9 cellular contexts compared by ENCODE assay signal in the genomic region with DNA sequence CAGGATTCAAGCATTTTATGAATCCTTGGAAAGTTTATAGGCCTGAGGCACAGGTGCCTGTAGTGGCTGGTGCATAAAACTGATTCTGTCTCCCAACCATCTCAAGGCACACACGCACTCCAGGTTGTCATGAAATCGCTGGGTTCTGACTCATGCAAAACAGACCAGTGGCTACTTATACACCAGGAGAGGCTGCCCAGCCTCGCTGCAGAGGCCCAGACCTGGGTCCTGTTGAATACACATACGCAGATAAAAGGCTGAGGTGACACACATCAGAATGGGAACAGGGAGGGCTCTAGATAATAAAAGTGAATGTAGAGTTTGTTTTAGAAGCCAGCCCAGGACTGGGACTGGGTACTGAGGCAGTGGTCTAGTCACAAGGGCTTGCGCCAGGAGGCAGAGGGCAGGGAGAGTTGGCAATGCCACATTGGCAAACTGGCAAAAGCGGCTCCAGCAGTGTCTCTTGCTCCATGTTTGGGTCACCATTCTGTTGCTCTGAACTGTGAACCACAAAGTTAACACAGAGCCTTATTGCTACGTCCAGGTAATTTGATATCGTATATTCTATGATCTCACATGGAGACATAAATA. TPM values are rescaled to one million over a fixed set of nuclear protein-coding genes. Genes with fewer than 3 reads are reported as not detected.
DNase-seq lines count a peak whose midpoint lies in the region; ATAC-seq and TF ChIP-seq lines count a peak whose summit lies in the region.
"Had no signal": no experiment of that assay in that cellular context is flagged by ENCODE, and none has a peak within 500 bp of the region (broad histone marks: within the 10 kb centered on the region; RNA-seq: fewer than 3 reads in every experiment).

No MANE protein-coding gene starts in this region.

- no peaks in the 10 kb centered on the region for H3K36me3 ChIP-seq in hepatocyte (replicated peaks; ENCODE audit: insufficient read depth, low read depth)

- 91% methylated on average over 8 of the region's 8 CpGs for WGBS in hepatocyte (ENCODE audit: low lambda C conversion rate, missing lambda C conversion rate)

- TF ChIP-seq POLR2A in GM18505 (IDR thresholded peaks at IDR 0.05; ENCODE audit: borderline replicate concordance, extremely low read depth, insufficient read depth, insufficient read length) = no peak

- peaks cover 5% of the 10 kb centered on the region for H3K4me1 ChIP-seq in hepatocyte (ENCODE audit: insufficient read depth)

- no peaks in the 10 kb centered on the region for H4K20me1 ChIP-seq in hepatocyte (ENCODE audit: insufficient read depth, poor library complexity, severe bottlenecking)

- H3K4me3 ChIP-seq in WI38 (ENCODE audit: low read depth, low read length) (peak overlapping the region; percentile 82), hepatocyte (peak overlapping the region; percentile 59), skin epidermis (peak overlapping the region; percentile 54 to 81 (median 69))

- H3K27ac ChIP-seq in hepatocyte (no peak overlapping the region), skin epidermis (peak overlapping the region in 5 of 21 experiments; percentile 44 to 88 (median 79))

- H3K79me2 ChIP-seq in hepatocyte = no peaks in the 10 kb centered on the region

- peak overlapping the region; percentile 87 for H2AFZ ChIP-seq in hepatocyte

- peak; percentile 21 for DNase-seq in activated CD4-positive, CD25-positive, alpha-beta regulatory T cell treated with anti-CD3 and anti-CD28 coated beads, Interleukin-2, amount 50 U/mL, for 72 hours
- no peak for DNase-seq in hepatocyte (ENCODE audit: low spot score)
- no peak for DNase-seq in NK-92 (lab: John Stamatoyannopoulos, UW; ENCODE audit: unreplicated experiment)

- peak overlapping the region; percentile 80 for H3K4me2 ChIP-seq in hepatocyte

- no peaks in the 10 kb centered on the region for H3K9me3 ChIP-seq in hepatocyte (ENCODE audit: low read depth)

- no peak for ATAC-seq in activated CD4-positive, CD25-positive, alpha-beta regulatory T cell treated with anti-CD3 and anti-CD28 coated beads, Interleukin-2, amount 50 U/mL, for 24 hours
- ATAC-seq in GM19395 (IDR thresholded peaks at IDR 0.05; ENCODE audit: unreplicated experiment) (no peak), GM18505 (IDR thresholded peaks at IDR 0.05; ENCODE audit: unreplicated experiment) (no peak)

- no peaks in the 10 kb centered on the region for H3K27me3 ChIP-seq in hepatocyte

- H3K9me2 ChIP-seq in hepatocyte (replicated peaks; ENCODE audit: insufficient read depth) = no peaks in the 10 kb centered on the region

- TF ChIP-seq CTCF in WI38 (IDR thresholded peaks at IDR 0.05; ENCODE audit: low read depth, low read length) (no peak), hepatocyte (IDR thresholded peaks at IDR 0.05; ENCODE audit: poor library complexity) (no peak)

RNA-seq across cellular contexts. Expression of a gene that starts 13.6 kb away (rescaled TPM):
- not detected in 2 replicates for total RNA-seq in hepatocyte
- polyA plus RNA-seq in hepatocyte = not detected in 2 replicates
- polyA plus RNA-seq: AG04450 had no signal

RNA-seq across cellular contexts. Expression of a gene that starts 54.4 kb away (rescaled TPM):
- total RNA-seq in hepatocyte = not detected in 2 replicates
- polyA plus RNA-seq in hepatocyte = not detected in 2 replicates
- polyA plus RNA-seq: AG04450 had no signal
